8 cellular contexts compared by ENCODE assay signal in genomic region chr1:843946-844345, GRCh38.
DNase-seq lines count a peak whose midpoint lies in the region; ATAC-seq and TF ChIP-seq lines count a peak whose summit lies in the region.
"Not testable (repeated sequence)": the region's sequence is repeated elsewhere in the genome, so short reads cannot be mapped to it uniquely, and the experiment has no call there.

No MANE protein-coding gene starts in this region.

- not testable (repeated sequence) for H3T11ph ChIP-seq in H9 (ENCODE audit: low read length)

- not testable (repeated sequence) for H3K79me2 ChIP-seq in H9 (ENCODE audit: insufficient read depth, low read length)

- not testable (repeated sequence) for H3K14ac ChIP-seq in H9 (ENCODE audit: insufficient read depth, low read length)

- no CpG with 5 or more reads among the region's 5 CpGs for WGBS in H9 (ENCODE audit: extremely low coverage, insufficient read length, low lambda C conversion rate)
- 93 to 98% methylated on average over 2 to 5 of the region's 5 CpGs for WGBS in endodermal cell (ENCODE audit: insufficient coverage in 1 of 2, insufficient read length in 1 of 2), 2 experiments

- not testable (repeated sequence) for H3K23ac ChIP-seq in H9 (ENCODE audit: insufficient read length, low read depth, low read length)

- not testable (repeated sequence) for DNase-seq in CD4-positive, CD25-positive, alpha-beta regulatory T cell; H9; activated CD4-positive, alpha-beta T cell treated with anti-CD3 and anti-CD28 coated beads for 36 hours; activated T-cell treated with anti-CD3 and anti-CD28 coated beads, Interleukin-2, amount 50 U/mL, for 4 hours; endodermal cell; natural killer cell; stimulated activated naive B cell treated with anti-CD40 and anti-IgM and Interleukin-4, amounts not matched to agents 10 μg/mL and 1 μg/mL and 100 μg/mL, for 72 hours

- not testable (repeated sequence) for H2BK12ac ChIP-seq in H9 (ENCODE audit: insufficient read length, low read depth, low read length)

- H2AK5ac ChIP-seq in H9 (ENCODE audit: insufficient read length, low read length) = not testable (repeated sequence)

- TF ChIP-seq CTCF in H9 (conservative IDR thresholded peaks at IDR 0.05); endodermal cell (conservative IDR thresholded peaks at IDR 0.05); natural killer cell (IDR thresholded peaks at IDR 0.05): not testable (repeated sequence)

- H3K23me2 ChIP-seq in H9 (ENCODE audit: insufficient read length, low read depth, low read length, poor library complexity, severe bottlenecking) = not testable (repeated sequence)

- H3K4me3 ChIP-seq in CD4-positive, CD25-positive, alpha-beta regulatory T cell (ENCODE audit: low read depth, low read length) = peak overlapping the region; percentile 24
- H3K4me3 ChIP-seq in endodermal cell (ENCODE audit: low read length) = not testable (repeated sequence)

- not testable (repeated sequence) for H2BK120ac ChIP-seq in H9 (ENCODE audit: low read depth, low read length, poor library complexity, severe bottlenecking)

- H3K27ac ChIP-seq in CD4-positive, CD25-positive, alpha-beta regulatory T cell (ENCODE audit: insufficient read depth, low read length, poor library complexity, severe bottlenecking) = peak overlapping the region; percentile 60
- not testable (repeated sequence) for H3K27ac ChIP-seq in H9 (ENCODE audit: insufficient read length, low read depth, low read length); endodermal cell (ENCODE audit: low read depth, low read length)

- not testable (repeated sequence) for H3K18ac ChIP-seq in H9 (ENCODE audit: insufficient read length, low read depth, low read length)

- intact Hi-C loops in activated CD4-positive, alpha-beta T cell treated with anti-CD3 and anti-CD28 coated beads for 36 hours (cut with DNase I, micrococcal nuclease); natural killer cell (cut with micrococcal nuclease): not testable (repeated sequence)

- CTCF ChIA-PET in activated CD4-positive, alpha-beta T cell treated with anti-CD3 and anti-CD28 coated beads for 36 hours (lab: Charles Lee) = not testable (repeated sequence)

- not testable (repeated sequence) for H3K79me1 ChIP-seq in H9 (ENCODE audit: insufficient read depth, low read depth, low read length, poor library complexity, severe bottlenecking)

- H2BK15ac ChIP-seq in H9 (ENCODE audit: low read depth, low read length) = not testable (repeated sequence)

- POLR2A ChIA-PET in activated CD4-positive, alpha-beta T cell treated with anti-CD3 and anti-CD28 coated beads for 36 hours (lab: Charles Lee) = not testable (repeated sequence)

- H3K9me3 ChIP-seq in CD4-positive, CD25-positive, alpha-beta regulatory T cell (ENCODE audit: control insufficient read depth in 2 of 2, low read length in 2 of 2); H9 (ENCODE audit: control insufficient read depth, low read depth, low read length); endodermal cell (ENCODE audit: control insufficient read depth, low read length): not testable (repeated sequence)

- H3K9me3 Mint-ChIP-seq in CD4-positive, CD25-positive, alpha-beta regulatory T cell; H9; activated CD4-positive, alpha-beta T cell treated with anti-CD3 and anti-CD28 coated beads for 36 hours (ENCODE audit: low read depth); activated T-cell treated with anti-CD3 and anti-CD28 coated beads, Interleukin-2, amount 50 U/mL, for 4 hours; activated naive CD8-positive, alpha-beta T cell (ENCODE audit: low read depth); endodermal cell; natural killer cell; stimulated activated naive B cell treated with anti-CD40 and anti-IgM and Interleukin-4, amounts not matched to agents 10 μg/mL and 1 μg/mL and 100 μg/mL, for 72 hours: not testable (repeated sequence)

- not testable (repeated sequence) for H2BK20ac ChIP-seq in H9 (ENCODE audit: low read depth, low read length, poor library complexity, severe bottlenecking)

- H3K27me3 ChIP-seq in CD4-positive, CD25-positive, alpha-beta regulatory T cell (ENCODE audit: control insufficient read depth, insufficient read depth, low read length); H9 (ENCODE audit: insufficient read depth, low read length); endodermal cell (ENCODE audit: control insufficient read depth, insufficient read depth, low read length, poor library complexity, severe bottlenecking): not testable (repeated sequence)

- H3K4me1 Mint-ChIP-seq in CD4-positive, CD25-positive, alpha-beta regulatory T cell = peaks cover 24 to 61% (median 36%) of the 10 kb centered on the region in 4 donors
- peaks cover 20 to 21% of the 10 kb centered on the region in 2 experiments for H3K4me1 Mint-ChIP-seq in H9
- H3K4me1 Mint-ChIP-seq in activated CD4-positive, alpha-beta T cell treated with anti-CD3 and anti-CD28 coated beads for 36 hours = peaks cover 49% of the 10 kb centered on the region
- peaks cover 61% of the 10 kb centered on the region for H3K4me1 Mint-ChIP-seq in activated T-cell treated with anti-CD3 and anti-CD28 coated beads, Interleukin-2, amount 50 U/mL, for 4 hours (ENCODE audit: low read depth)
- H3K4me1 Mint-ChIP-seq in activated naive CD8-positive, alpha-beta T cell (ENCODE audit: low read depth) = peaks cover 62% of the 10 kb centered on the region
- H3K4me1 Mint-ChIP-seq in endodermal cell = peaks cover 28% of the 10 kb centered on the region
- peaks cover 9 to 15% of the 10 kb centered on the region in 2 donors for H3K4me1 Mint-ChIP-seq in natural killer cell
- not testable (repeated sequence) for H3K4me1 Mint-ChIP-seq in stimulated activated naive B cell treated with anti-CD40 and anti-IgM and Interleukin-4, amounts not matched to agents 10 μg/mL and 1 μg/mL and 100 μg/mL, for 72 hours

- not testable (repeated sequence) for H3K4me2 ChIP-seq in H9 (ENCODE audit: insufficient read depth, insufficient read length, low read length)

- ATAC-seq in CD4-positive, CD25-positive, alpha-beta regulatory T cell (ENCODE audit: low read depth in 2 of 2); activated CD4-positive, alpha-beta T cell treated with anti-CD3 and anti-CD28 coated beads for 36 hours; activated T-cell treated with anti-CD3 and anti-CD28 coated beads, Interleukin-2, amount 50 U/mL, for 4 hours; stimulated activated naive B cell treated with anti-CD40 and anti-IgM and Interleukin-4, amounts not matched to agents 10 μg/mL and 1 μg/mL and 100 μg/mL, for 72 hours (replicated peaks): not testable (repeated sequence)
- peak in 1 of 3 donors; percentile 8 for ATAC-seq in natural killer cell

- not testable (repeated sequence) for H2BK5ac ChIP-seq in H9 (ENCODE audit: insufficient read length, low read length)

- H3K36me3 Mint-ChIP-seq in CD4-positive, CD25-positive, alpha-beta regulatory T cell; H9 (ENCODE audit: insufficient read depth in 1 of 3, low read depth in 3 of 3); activated T-cell treated with anti-CD3 and anti-CD28 coated beads, Interleukin-2, amount 50 U/mL, for 4 hours (ENCODE audit: insufficient read depth); activated naive CD8-positive, alpha-beta T cell; natural killer cell: not testable (repeated sequence)
- peaks cover 11% of the 10 kb centered on the region for H3K36me3 Mint-ChIP-seq in activated CD4-positive, alpha-beta T cell treated with anti-CD3 and anti-CD28 coated beads for 36 hours (ENCODE audit: low read depth)
- H3K36me3 Mint-ChIP-seq in endodermal cell (ENCODE audit: low read depth) = peaks cover 16% of the 10 kb centered on the region
- H3K36me3 Mint-ChIP-seq in stimulated activated naive B cell treated with anti-CD40 and anti-IgM and Interleukin-4, amounts not matched to agents 10 μg/mL and 1 μg/mL and 100 μg/mL, for 72 hours = peaks cover 2 to 20% of the 10 kb centered on the region in 2 donors

- H2AFZ ChIP-seq in H9 (ENCODE audit: low read length) = not testable (repeated sequence)

- H3K9ac ChIP-seq in H9 (ENCODE audit: extremely low read depth, insufficient read length, low read length); endodermal cell (ENCODE audit: extremely low read depth, low read length, poor library complexity, severe bottlenecking): not testable (repeated sequence)

- not testable (repeated sequence) for H4K5ac ChIP-seq in H9 (ENCODE audit: insufficient read length, low read depth, low read length)

- peak overlapping the region; percentile 92 to 96 (median 94) for H3K27ac Mint-ChIP-seq in CD4-positive, CD25-positive, alpha-beta regulatory T cell
- H3K27ac Mint-ChIP-seq in H9 (peak overlapping the region in 2 of 3 experiments; percentile 63 to 91; a peak in 3 of 7 replicates), endodermal cell (peak overlapping the region; percentile 75), natural killer cell (peak overlapping the region; percentile 69 to 76)
- peak overlapping the region; percentile 72 for H3K27ac Mint-ChIP-seq in activated CD4-positive, alpha-beta T cell treated with anti-CD3 and anti-CD28 coated beads for 36 hours
- H3K27ac Mint-ChIP-seq in activated naive CD8-positive, alpha-beta T cell = peak overlapping the region; percentile 83
- peak overlapping the region; percentile 22 for H3K27ac Mint-ChIP-seq in stimulated activated naive B cell treated with anti-CD40 and anti-IgM and Interleukin-4, amounts not matched to agents 10 μg/mL and 1 μg/mL and 100 μg/mL, for 72 hours

- H4K8ac ChIP-seq in H9 (replicated peaks; ENCODE audit: insufficient read length, low read depth, low read length) = not testable (repeated sequence)

- H4K91ac ChIP-seq in H9 (ENCODE audit: insufficient read length, low read depth, low read length) = not testable (repeated sequence)

- H3K27me3 Mint-ChIP-seq in CD4-positive, CD25-positive, alpha-beta regulatory T cell; H9 (ENCODE audit: low read depth); activated CD4-positive, alpha-beta T cell treated with anti-CD3 and anti-CD28 coated beads for 36 hours; activated T-cell treated with anti-CD3 and anti-CD28 coated beads, Interleukin-2, amount 50 U/mL, for 4 hours (ENCODE audit: low read depth); activated naive CD8-positive, alpha-beta T cell; endodermal cell (ENCODE audit: insufficient read depth); natural killer cell (ENCODE audit: low read depth in 2 of 2); stimulated activated naive B cell treated with anti-CD40 and anti-IgM and Interleukin-4, amounts not matched to agents 10 μg/mL and 1 μg/mL and 100 μg/mL, for 72 hours: not testable (repeated sequence)

- H3K4me1 ChIP-seq in CD4-positive, CD25-positive, alpha-beta regulatory T cell (ENCODE audit: control insufficient read depth, insufficient read depth, low read length, poor library complexity, severe bottlenecking) = peaks cover 33% of the 10 kb centered on the region
- not testable (repeated sequence) for H3K4me1 ChIP-seq in H9 (ENCODE audit: insufficient read depth, low read length); endodermal cell (ENCODE audit: control insufficient read depth, insufficient read depth, low read length)

- H4K20me1 ChIP-seq in H9 (ENCODE audit: control insufficient read depth, insufficient read depth, insufficient read length) = not testable (repeated sequence)

- H3K36me3 ChIP-seq in CD4-positive, CD25-positive, alpha-beta regulatory T cell (ENCODE audit: control insufficient read depth, insufficient read depth, low read length); endodermal cell (ENCODE audit: control insufficient read depth, insufficient read depth, low read length): not testable (repeated sequence)

- H3K4me3 Mint-ChIP-seq in CD4-positive, CD25-positive, alpha-beta regulatory T cell = peak overlapping the region; percentile 28 to 81 (median 64)
- H3K4me3 Mint-ChIP-seq in H9; activated CD4-positive, alpha-beta T cell treated with anti-CD3 and anti-CD28 coated beads for 36 hours; endodermal cell; stimulated activated naive B cell treated with anti-CD40 and anti-IgM and Interleukin-4, amounts not matched to agents 10 μg/mL and 1 μg/mL and 100 μg/mL, for 72 hours: not testable (repeated sequence)
- peak overlapping the region; percentile 31 for H3K4me3 Mint-ChIP-seq in activated T-cell treated with anti-CD3 and anti-CD28 coated beads, Interleukin-2, amount 50 U/mL, for 4 hours
- H3K4me3 Mint-ChIP-seq in activated naive CD8-positive, alpha-beta T cell = peak overlapping the region; percentile 59
- H3K4me3 Mint-ChIP-seq in natural killer cell = peak overlapping the region; percentile 32

- not testable (repeated sequence) for H3K56ac ChIP-seq in H9 (ENCODE audit: insufficient read length, low read depth, low read length)

- not testable (repeated sequence) for H3K4ac ChIP-seq in H9 (ENCODE audit: low read depth, low read length)

Comparison
In these comparisons a context has a peak if more than half of its experiments do, and no peak if none do; other contexts are left out.
1. H3K27ac Mint-ChIP-seq: peak in every context shown above with its lines; median percentile 94 in CD4-positive, CD25-positive, alpha-beta regulatory T cell; 83 in activated naive CD8-positive, alpha-beta T cell; 77 in H9; 75 in endodermal cell; 72 in natural killer cell; 72 in activated CD4-positive, alpha-beta T cell treated with anti-CD3 and anti-CD28 coated beads for 36 hours; 22 in stimulated activated naive B cell treated with anti-CD40 and anti-IgM and Interleukin-4, amounts not matched to agents 10 μg/mL and 1 μg/mL and 100 μg/mL, for 72 hours.